In genomic region chr12:46577063-46577776, GRCh38 we compare ENCODE assay signal across 27 cellular contexts.
A peak's percentile ranks its signal among the peaks of the same experiment; 100 is the strongest.
DNase-seq lines count a peak whose midpoint lies in the region; ATAC-seq, FAIRE-seq and TF ChIP-seq lines count a peak whose summit lies in the region.
"Had no signal": no experiment of that assay in that cellular context is flagged by ENCODE, and none has a peak within 500 bp of the region (broad histone marks: within the 10 kb centered on the region; RNA-seq: fewer than 3 reads in every experiment).

No MANE protein-coding gene starts in this region.

- peak; percentile 35 for FAIRE-seq in K562 (lab: Jason Lieb, UNC)
- FAIRE-seq: colon, GM12891 had no signal

- H3K4me2 ChIP-seq in K562 (ENCODE audit: insufficient read depth, low read length) = no peak overlapping the region
- H3K4me2 ChIP-seq: PC-9 had no signal

- H3K36me3 Mint-ChIP-seq in activated T-cell treated with anti-CD3 and anti-CD28 coated beads, Interleukin-2, amount 50 U/mL, for 4 hours (ENCODE audit: insufficient read depth) = no peaks in the 10 kb centered on the region
- H3K36me3 Mint-ChIP-seq: brain had no signal

- no peaks in the 10 kb centered on the region for H3K36me3 ChIP-seq in K562 (ENCODE audit: control insufficient read depth, insufficient read depth, low read length)
- no peaks in the 10 kb centered on the region for H3K36me3 ChIP-seq in aorta (ENCODE audit: control insufficient read depth in 1 of 2, insufficient read depth in 2 of 2, low read length in 1 of 2)
- H3K36me3 ChIP-seq: prostate gland, upper lobe of right lung had no signal

- H3K79me2 ChIP-seq in K562 (ENCODE audit: control insufficient read depth, insufficient read depth, low read length) = no peaks in the 10 kb centered on the region

- in situ Hi-C loops in K562 (cut with MboI) = no loop called here

- no peak overlapping the region for H3K27ac ChIP-seq in K562 (ENCODE audit: extremely low read depth, low read depth, low read length)
- peak overlapping the region; percentile 74 to 82 for H3K27ac ChIP-seq in aorta (ENCODE audit: low read depth in 1 of 2, low read length in 2 of 2)
- H3K27ac ChIP-seq: PC-9, prostate gland, upper lobe of right lung had no signal

- H3K4me1 ChIP-seq in K562 (replicated peaks in 1 of 2; ENCODE audit: control insufficient read depth in 2 of 2, insufficient read depth in 2 of 2, low read length in 2 of 2) (no peaks in the 10 kb centered on the region; a peak in 1 of 5 replicates), aorta (ENCODE audit: control insufficient read depth in 1 of 2, insufficient read depth in 2 of 2, low read length in 2 of 2) (peaks cover 0 to 11% of the 10 kb centered on the region in 2 donors)
- H3K4me1 ChIP-seq: prostate gland had no signal

- no peak for TF ChIP-seq POLR2A in K562 (conservative IDR thresholded peaks at IDR 0.05)

- no peaks in the 10 kb centered on the region for H3K9me1 ChIP-seq in K562 (ENCODE audit: control insufficient read depth, insufficient read depth, low read length)

- peaks cover 2% of the 10 kb centered on the region for H3K4me1 Mint-ChIP-seq in activated T-cell treated with anti-CD3 and anti-CD28 coated beads, Interleukin-2, amount 50 U/mL, for 4 hours (ENCODE audit: low read depth)

- H3K27me3 ChIP-seq in K562 (ENCODE audit: control insufficient read depth in 2 of 2, insufficient read depth in 2 of 2, low read length in 2 of 2) (no peaks in the 10 kb centered on the region), aorta (ENCODE audit: control insufficient read depth in 1 of 2, insufficient read depth in 2 of 2, low read length in 1 of 2) (no peaks in the 10 kb centered on the region)
- H3K27me3 ChIP-seq: upper lobe of right lung had no signal

- no peak overlapping the region for H2AFZ ChIP-seq in K562 (ENCODE audit: low read depth, low read length)
- H2AFZ ChIP-seq: PC-9 had no signal

- TF ChIP-seq CTCF in K562 (IDR thresholded peaks at IDR 0.05 in 2 of 3, conservative IDR thresholded peaks at IDR 0.05 in 1 of 3; ENCODE audit: insufficient read depth in 2 of 3, low read depth in 1 of 3, low read length in 3 of 3) = no peak

- 56% methylated on average over 5 of the region's 5 CpGs for WGBS in K562 (ENCODE audit: insufficient coverage, low coverage, missing lambda C conversion rate)
- 80 to 81% methylated on average over 5 of the region's 5 CpGs for WGBS in aorta, 2 donors

- no peak overlapping the region for H3K9ac ChIP-seq in K562 (ENCODE audit: insufficient read depth in 1 of 2, low read depth in 2 of 2, low read length in 2 of 2)

- no peaks in the 10 kb centered on the region for H3K9me3 Mint-ChIP-seq in activated T-cell treated with anti-CD3 and anti-CD28 coated beads, Interleukin-2, amount 50 U/mL, for 4 hours
- H3K9me3 Mint-ChIP-seq: activated naive CD8-positive, alpha-beta T cell treated with anti-CD3 and anti-CD28 coated beads, Interleukin-2, amount 50 U/mL, for 24 hours had no signal

- BruUV-seq in K562 (replicated peaks; lab: Mats Ljungman, UMichigan) = no TSS peak

- H3K9me3 ChIP-seq in K562 (replicated peaks; ENCODE audit: control insufficient read depth, insufficient read depth, low read depth, low read length) = no peaks in the 10 kb centered on the region
- no peaks in the 10 kb centered on the region for H3K9me3 ChIP-seq in aorta (ENCODE audit: control insufficient read depth, low read length)
- H3K9me3 ChIP-seq: prostate gland, upper lobe of right lung had no signal

- CTCF ChIA-PET in K562 (lab: Yijun Ruan, JAX; ENCODE audit: low intra/inter-chr PET ratio) = no interaction called here

- ATAC-seq in K562 = no peak
- peak; percentile 49 for ATAC-seq in left lobe of liver
- ATAC-seq in aorta (ENCODE audit: low FRiP score) = no peak
- ATAC-seq in activated T-cell treated with anti-CD3 and anti-CD28 coated beads, Interleukin-2, amount 50 U/mL, for 4 hours = no peak
- ATAC-seq: activated CD8-positive, alpha-beta T cell treated with anti-CD3 and anti-CD28 coated beads for 36 hours; activated naive CD8-positive, alpha-beta T cell treated with anti-CD3 and anti-CD28 coated beads, Interleukin-2, amount 50 U/mL, for 24 hours; upper lobe of right lung had no signal

- intact Hi-C loops in K562 (cut with micrococcal nuclease) (no loop called here), aorta (cut with DNase I) (loop anchor here (10.0 kb wide), 3 partner anchors 78 to 192 kb away; no protein-coding TSS in a partner anchor)

- POLR2A ChIA-PET in K562 (lab: Yijun Ruan, JAX) = interaction anchor here (0.8 kb wide), 1 partner anchor 10 kb away, joined by 4 read pairs; no protein-coding TSS in a partner anchor

- no peaks in the 10 kb centered on the region for H3K27me3 Mint-ChIP-seq in activated T-cell treated with anti-CD3 and anti-CD28 coated beads, Interleukin-2, amount 50 U/mL, for 4 hours (ENCODE audit: low read depth)
- H3K27me3 Mint-ChIP-seq: activated CD8-positive, alpha-beta T cell treated with anti-CD3 and anti-CD28 coated beads for 36 hours; activated naive CD8-positive, alpha-beta T cell treated with anti-CD3 and anti-CD28 coated beads, Interleukin-2, amount 50 U/mL, for 24 hours; brain; memory B cell had no signal

- no peak for TF ChIP-seq RAD21 in K562 (CRISPR knock-in tag; conservative IDR thresholded peaks at IDR 0.05 in 1 of 2, IDR thresholded peaks at IDR 0.05 in 1 of 2)

- DNase-seq in NCI-H345 (lab: John Stamatoyannopoulos, UW) (peak; percentile 9), NCI-H345 treated with DMSO at 0.1 percent for 48 hours (lab: John Stamatoyannopoulos, UW; ENCODE audit: unreplicated experiment) (no peak), K562 (ENCODE audit: extremely low read depth in 1 of 4, low spot score in 3 of 4) (no peak), left lobe of liver (ENCODE audit: low spot score) (no peak), aorta (no peak), NCI-H510A treated with DMSO at 0.1 percent for 48 hours (lab: John Stamatoyannopoulos, UW) (no peak)
- no peak for DNase-seq in activated T-cell treated with anti-CD3 and anti-CD28 coated beads, Interleukin-2, amount 50 U/mL, for 4 hours
- DNase-seq in activated T-cell treated with anti-CD3 and anti-CD28 coated beads, Interleukin-2, amount 50 U/mL, for 1 hour = no peak
- DNase-seq: ACHN; activated CD8-positive, alpha-beta T cell treated with anti-CD3 and anti-CD28 coated beads for 36 hours; activated effector memory CD4-positive, alpha-beta T cell treated with anti-CD3 and anti-CD28 coated beads, Interleukin-2, amount 50 U/mL, for 16 hours; activated naive CD8-positive, alpha-beta T cell treated with anti-CD3 and anti-CD28 coated beads, Interleukin-2, amount 50 U/mL, for 24 hours; glutamatergic neuron; H7; NCI-H1048; NCI-H2029; NCI-H510A; NK-92 treated with Interleukin-12 subunit alpha and Interleukin-12 subunit beta, amount 100 ng/mL, for 24 hours; PC-9; SHP77 treated with DMSO at 0.1 percent for 48 hours; SW 1271; upper lobe of right lung had no signal

- H3K4me3 ChIP-seq in K562 = no peak overlapping the region
- no peak overlapping the region for H3K4me3 ChIP-seq in aorta (ENCODE audit: low read length in 2 of 2)
- H3K4me3 ChIP-seq: PC-9, prostate gland, upper lobe of right lung had no signal

- H3K4me3 Mint-ChIP-seq in activated T-cell treated with anti-CD3 and anti-CD28 coated beads, Interleukin-2, amount 50 U/mL, for 4 hours = no peak overlapping the region
- H3K4me3 Mint-ChIP-seq: activated CD8-positive, alpha-beta T cell treated with anti-CD3 and anti-CD28 coated beads for 36 hours; activated naive CD8-positive, alpha-beta T cell treated with anti-CD3 and anti-CD28 coated beads, Interleukin-2, amount 50 U/mL, for 24 hours; brain; memory B cell had no signal

- H4K20me1 ChIP-seq in K562 (replicated peaks; ENCODE audit: control insufficient read depth, insufficient read depth, low read length) = no peaks in the 10 kb centered on the region

- TF ChIP-seq EP300 in K562 (IDR thresholded peaks at IDR 0.05; ENCODE audit: low read length) = no peak

TF ChIP-seq in K562, 482 proteins besides CTCF, POLR2A, EP300 and RAD21:
- no peak for TF ChIP-seq GABPB2 (CRISPR knock-in tag; conservative IDR thresholded peaks at IDR 0.05)
TF ChIP-seq in K562: peak in this region for 0.
